22 cellular contexts compared by ENCODE assay signal in the genomic region with DNA sequence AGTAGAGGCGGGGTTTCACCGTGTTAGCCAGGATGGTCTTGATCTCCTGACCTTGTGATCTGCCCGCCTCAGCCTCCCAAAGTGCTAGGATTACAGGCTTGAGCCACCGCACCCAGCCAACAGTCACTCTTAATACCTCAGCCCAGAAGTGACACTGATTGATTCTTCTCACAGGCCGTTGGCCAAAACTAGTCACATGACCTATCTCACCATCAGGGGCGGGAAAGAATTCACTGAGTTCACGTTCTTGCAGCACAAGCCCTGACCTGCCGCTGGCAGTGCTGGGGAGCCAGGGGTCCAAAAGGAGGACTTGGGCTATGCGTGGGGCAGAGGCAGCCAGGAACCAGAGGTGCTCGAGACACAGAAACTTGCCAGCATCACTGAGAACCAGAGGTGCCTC. TPM values are rescaled to one million over a fixed set of nuclear protein-coding genes. Genes with fewer than 3 reads are reported as not detected.
DNase-seq lines count a peak whose midpoint lies in the region; ATAC-seq and TF ChIP-seq lines count a peak whose summit lies in the region.
"Had no signal": no experiment of that assay in that cellular context is flagged by ENCODE, and none has a peak within 500 bp of the region (broad histone marks: within the 10 kb centered on the region; RNA-seq: fewer than 3 reads in every experiment).

No MANE protein-coding gene starts in this region.

- H3K27ac Mint-ChIP-seq in MCF 10A (ENCODE audit: low read depth, unreplicated experiment) (no peak overlapping the region), chondrocyte (ENCODE audit: unreplicated experiment) (no peak overlapping the region)

- WGBS in spleen, 5 donors, result 60 to 65% (median 63%) methylated on average over 10 of the region's 10 CpGs

- H3K4me1 Mint-ChIP-seq in MCF 10A (ENCODE audit: insufficient read depth, unreplicated experiment) (peaks cover 28% of the 10 kb centered on the region), chondrocyte (ENCODE audit: low read depth) (peaks cover 27% of the 10 kb centered on the region)

- H3K36me3 ChIP-seq in breast epithelium (no peaks in the 10 kb centered on the region), spleen (no peaks in the 10 kb centered on the region)
- H3K36me3 ChIP-seq: Peyer's patch had no signal

- CTCF ChIA-PET in MCF 10A (lab: Yijun Ruan, JAX), result interaction anchor here (0.6 to 0.9 kb wide), 2 partner anchors 119 to 185 kb away, joined by 3 to 4 read pairs; no protein-coding TSS in a partner anchor

- peaks cover 0 to 14% of the 10 kb centered on the region in 2 donors for H3K27me3 ChIP-seq in breast epithelium
- peaks cover 0 to 56% (median 0%) of the 10 kb centered on the region in 7 donors for H3K27me3 ChIP-seq in spleen (replicated peaks in 1 of 7)
- H3K27me3 ChIP-seq: Peyer's patch had no signal

- no peak for ATAC-seq in GM21528 (IDR thresholded peaks at IDR 0.05; ENCODE audit: low FRiP score, unreplicated experiment)

- intact Hi-C loops in MCF 10A (cut with micrococcal nuclease), result loop anchor here (10.0 kb wide), 1 partner anchor 568 kb away; a partner anchor contains a TSS
- intact Hi-C loops in breast epithelium (cut with DNase I; ENCODE audit: low total_unique reads), result no loop called here
- intact Hi-C loops in spleen (cut with DNase I; ENCODE audit: low total_unique reads), result no loop called here

- H3K27me3 Mint-ChIP-seq in MCF 10A (ENCODE audit: insufficient read depth, unreplicated experiment) (no peaks in the 10 kb centered on the region), chondrocyte (ENCODE audit: low read depth) (peaks cover 12% of the 10 kb centered on the region)

- no peaks in the 10 kb centered on the region for H3K9me3 Mint-ChIP-seq in MCF 10A (ENCODE audit: unreplicated experiment)
- no peaks in the 10 kb centered on the region for H3K9me3 Mint-ChIP-seq in chondrocyte (ENCODE audit: low read depth)

- POLR2A ChIA-PET in MCF 10A (lab: Yijun Ruan, JAX), result no interaction called here

- H3K4me1 ChIP-seq in breast epithelium, result no peaks in the 10 kb centered on the region
- H3K4me1 ChIP-seq in spleen, result no peaks in the 10 kb centered on the region
- H3K4me1 ChIP-seq: Peyer's patch had no signal

- H3K36me3 Mint-ChIP-seq in MCF 10A (ENCODE audit: insufficient read depth, unreplicated experiment) (no peaks in the 10 kb centered on the region), chondrocyte (ENCODE audit: low read depth) (no peaks in the 10 kb centered on the region)

- H3K9me3 ChIP-seq in breast epithelium (no peaks in the 10 kb centered on the region), spleen (no peaks in the 10 kb centered on the region)
- H3K9me3 ChIP-seq: Peyer's patch had no signal

- H3K4me3 ChIP-seq in breast epithelium, result no peak overlapping the region
- no peak overlapping the region for H3K4me3 ChIP-seq in spleen
- H3K4me3 ChIP-seq: Peyer's patch had no signal

- no TSS peak for BruUV-seq in MCF 10A (replicated peaks; lab: Mats Ljungman, UMichigan)

- no peak overlapping the region for H3K4me3 Mint-ChIP-seq in MCF 10A (ENCODE audit: unreplicated experiment)
- H3K4me3 Mint-ChIP-seq in chondrocyte (ENCODE audit: unreplicated experiment), result no peak overlapping the region

- no peak for TF ChIP-seq POLR2A in breast epithelium (IDR thresholded peaks at IDR 0.05)
- no peak for TF ChIP-seq POLR2A in spleen (IDR thresholded peaks at IDR 0.05)

- TF ChIP-seq CTCF in MCF 10A (IDR thresholded peaks at IDR 0.05; ENCODE audit: unreplicated experiment), result no peak
- no peak for TF ChIP-seq CTCF in breast epithelium (IDR thresholded peaks at IDR 0.05)
- no peak for TF ChIP-seq CTCF in chondrocyte (IDR thresholded peaks at IDR 0.05)
- no peak for TF ChIP-seq CTCF in spleen (IDR thresholded peaks at IDR 0.05 in 8 of 11, conservative IDR thresholded peaks at IDR 0.05 in 3 of 11)

- DNase-seq in MCF 10A (ENCODE audit: unreplicated experiment), result peak; percentile 61
- DNase-seq in breast epithelium (ENCODE audit: low spot score in 2 of 2), result no peak
- peak; percentile 16 for DNase-seq in RPMI7951 (ENCODE audit: low read depth)
- DNase-seq in chondrocyte (ENCODE audit: low spot score), result peak; percentile 48
- peak; percentile 21 for DNase-seq in spleen
- no peak for DNase-seq in SKM-1 (lab: John Stamatoyannopoulos, UW; ENCODE audit: unreplicated experiment)
- DNase-seq in NCI-H345 (lab: John Stamatoyannopoulos, UW), result no peak
- DNase-seq: GF-D8, GOT3, NCI-H1092, NCI-H1436, NCI-H187 treated with DMSO at 0.1 percent for 48 hours, NCI-H2107, NCI-H510A treated with DMSO at 0.1 percent for 48 hours, NCI-H774, Peyer's patch, SHP77, SW 1271 had no signal

- no peak overlapping the region for H3K27ac ChIP-seq in breast epithelium
- H3K27ac ChIP-seq in spleen, result no peak overlapping the region
- H3K27ac ChIP-seq: C4-2B, Peyer's patch had no signal

RNA-seq across cellular contexts. Expression of a gene that starts 55.0 kb away (rescaled TPM):
- total RNA-seq in MCF 10A (2022) (not detected in 2 replicates), breast epithelium (not detected), chondrocyte (not detected in 3 replicates), spleen (not detected)
- total RNA-seq in RPMI7951 (2014; rRNA removed; shearing (Covaris generic)), result not detected in 2 replicates
- under 1 TPM in 1 of 3 donors, not detected in 2; 0.10 TPM for polyA plus RNA-seq in spleen
- total RNA-seq: A172, OCI-LY7 had no signal

Comparison
In these comparisons a context has a peak if more than half of its experiments do, and no peak if none do; other contexts are left out.
1. DNase-seq: peak in MCF 10A (single experiment), RPMI7951 (single experiment), chondrocyte (single experiment) and spleen (single experiment); none in breast epithelium (0 of 2), SKM-1 (single experiment) and NCI-H345 (single experiment).